In the genomic region with DNA sequence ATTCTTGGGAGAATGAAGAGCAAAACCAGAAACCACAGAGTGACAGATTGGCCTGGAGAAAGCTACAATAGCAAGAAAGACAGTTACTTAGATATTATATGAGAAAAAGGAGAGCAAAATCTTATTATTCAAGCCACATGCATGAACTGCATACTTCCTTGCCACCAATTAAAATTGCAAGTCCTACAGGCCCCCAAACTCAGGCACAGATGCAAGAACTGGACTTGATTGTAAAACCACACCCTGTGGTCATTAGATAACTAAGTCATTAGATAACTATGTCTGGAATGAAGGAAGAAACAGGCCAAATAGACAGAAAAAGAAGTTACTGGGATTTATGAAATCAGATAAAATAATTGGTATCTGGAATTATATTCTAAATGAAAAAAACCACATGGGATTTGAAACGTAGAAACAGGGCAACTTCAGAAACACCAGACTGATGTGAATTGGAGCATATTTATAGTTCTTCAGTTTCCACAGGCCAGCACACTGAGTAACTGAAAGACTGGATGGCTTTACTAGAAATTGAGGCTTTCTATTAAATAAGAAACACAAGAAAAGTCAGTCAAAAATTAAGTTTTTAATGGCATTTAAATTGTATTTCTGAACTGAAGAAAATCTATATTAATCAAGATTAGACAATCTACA, we compare ENCODE assay signal across 16 cellular contexts. TPM values are rescaled to one million over a fixed set of nuclear protein-coding genes. Genes with fewer than 3 reads are reported as not detected.
A peak's percentile ranks its signal among the peaks of the same experiment; 100 is the strongest.
DNase-seq lines count a peak whose midpoint lies in the region; ATAC-seq, FAIRE-seq and TF ChIP-seq lines count a peak whose summit lies in the region.
"Had no signal": no experiment of that assay in that cellular context is flagged by ENCODE, and none has a peak within 500 bp of the region (broad histone marks: within the 10 kb centered on the region; RNA-seq: fewer than 3 reads in every experiment).

No MANE protein-coding gene starts in this region.

- in situ Hi-C loops in brain microvascular endothelial cell (cut with HindIII; ENCODE audit: low pct_ligation_motif_present, low sequenced_read_pairs) = no loop called here

- TF ChIP-seq CTCF in AG09309 (IDR thresholded peaks at IDR 0.05; ENCODE audit: control insufficient read depth, insufficient read depth, low read depth, low read length, missing control alignments) (no peak), brain microvascular endothelial cell (IDR thresholded peaks at IDR 0.05; ENCODE audit: low read depth, low read length, missing control alignments) (no peak)

- H3K4me3 ChIP-seq in AG09309 (ENCODE audit: control insufficient read depth, low read depth, low read length) = no peak overlapping the region
- no peak overlapping the region for H3K4me3 ChIP-seq in brain microvascular endothelial cell (ENCODE audit: low read depth, low read length)
- H3K4me3 ChIP-seq in MG63 = no peak overlapping the region
- H3K4me3 ChIP-seq: transverse colon had no signal

- H3K27me3 ChIP-seq in brain microvascular endothelial cell (replicated peaks) = no peaks in the 10 kb centered on the region
- no peaks in the 10 kb centered on the region for H3K27me3 ChIP-seq in MG63
- H3K27me3 ChIP-seq: transverse colon had no signal

- no peaks in the 10 kb centered on the region for H3K9me3 ChIP-seq in MG63
- H3K9me3 ChIP-seq: transverse colon had no signal

- no peaks in the 10 kb centered on the region for H3K36me3 ChIP-seq in brain microvascular endothelial cell (replicated peaks)
- H3K36me3 ChIP-seq in MG63 = no peaks in the 10 kb centered on the region
- H3K36me3 ChIP-seq: transverse colon had no signal

- peak overlapping the region; percentile 32 for H3K27ac ChIP-seq in brain microvascular endothelial cell
- H3K27ac ChIP-seq: transverse colon had no signal

- FAIRE-seq in HTR-8/SVneo (lab: Jason Lieb, UNC) = no peak
- FAIRE-seq: colon, H1 had no signal

- no peak for ATAC-seq in HG03432 (IDR thresholded peaks at IDR 0.05; ENCODE audit: unreplicated experiment)

- peak; percentile 99 for DNase-seq in AG09309 (ENCODE audit: low read depth)
- peak; percentile 65 for DNase-seq in HTR-8/SVneo (ENCODE audit: insufficient read length, low spot score)
- DNase-seq in brain microvascular endothelial cell = peak; percentile 41
- peak; percentile 77 for DNase-seq in kidney glomerular epithelial cell (lab: John Stamatoyannopoulos, UW)
- DNase-seq in NCI-H69 (lab: John Stamatoyannopoulos, UW) = no peak
- DNase-seq in CD1c-positive myeloid dendritic cell (ENCODE audit: extremely low spot score) = no peak
- no peak for DNase-seq in MG63
- DNase-seq: activated CD4-positive, alpha-beta T cell treated with anti-CD3 and anti-CD28 coated beads for 48 hours; head of caudate nucleus; midbrain; NCI-H446 treated with DMSO at 0.1 percent for 48 hours; SIG-M5; transverse colon had no signal

RNA-seq across cellular contexts. Expression of gene CARMIL1, which starts 49.4 kb away (rescaled TPM):
- total RNA-seq in MG63 (2014; rRNA removed; shearing (Covaris generic); ENCODE audit: low replicate concordance) = 3.4 and 6.5 TPM in 2 replicates

Comparison
In these comparisons a context has a peak if more than half of its experiments do, and no peak if none do; other contexts are left out.
1. DNase-seq: peak in AG09309 (single experiment), HTR-8/SVneo (single experiment), brain microvascular endothelial cell (single experiment) and kidney glomerular epithelial cell (single experiment); none in NCI-H69 (single experiment), CD1c-positive myeloid dendritic cell (single experiment) and MG63 (single experiment).